In genomic region chr3:156474560-156475389, GRCh38 we compare ENCODE assay signal across 10 cellular contexts.
DNase-seq lines count a peak whose midpoint lies in the region; ATAC-seq and TF ChIP-seq lines count a peak whose summit lies in the region.
"Had no signal": no experiment of that assay in that cellular context is flagged by ENCODE, and none has a peak within 500 bp of the region (broad histone marks: within the 10 kb centered on the region; RNA-seq: fewer than 3 reads in every experiment).

No MANE protein-coding gene starts in this region.

- POLR2A ChIA-PET in HEK293T (lab: Yijun Ruan, JAX), result no interaction called here

- no peak for TF ChIP-seq POLR2A in vagina (IDR thresholded peaks at IDR 0.05)

- H3K4me1 ChIP-seq in vagina, result no peaks in the 10 kb centered on the region

- peak; percentile 56 for TF ChIP-seq CTCF in astrocyte of the cerebellum (IDR thresholded peaks at IDR 0.05; ENCODE audit: low read depth, low read length, missing control alignments)
- no peak for TF ChIP-seq CTCF in vagina (IDR thresholded peaks at IDR 0.05)

- DNase-seq in COLO829 (ENCODE audit: low spot score) (peak; percentile 55), HEK293T (ENCODE audit: extremely low spot score) (peak; percentile 51), astrocyte of the cerebellum (ENCODE audit: low read depth) (no peak), left kidney (ENCODE audit: low read depth, low spot score) (peak; percentile 47), vagina (ENCODE audit: extremely low spot score in 2 of 2) (no peak), T1000 (lab: John Stamatoyannopoulos, UW) (no peak), SHP77 treated with DMSO at 0.1 percent for 48 hours (lab: John Stamatoyannopoulos, UW) (no peak)
- DNase-seq: activated CD4-positive, CD25-positive, alpha-beta regulatory T cell; effector CD8-positive, alpha-beta T cell had no signal

- in situ Hi-C loops in astrocyte of the cerebellum (cut with HindIII; ENCODE audit: low sequenced_read_pairs), result no loop called here

- H3K36me3 ChIP-seq in vagina, result no peaks in the 10 kb centered on the region

- no peak overlapping the region for H3K27ac ChIP-seq in vagina

- H3K9me3 ChIP-seq in vagina, result no peaks in the 10 kb centered on the region

- no peak for ATAC-seq in activated CD4-positive, CD25-positive, alpha-beta regulatory T cell treated with anti-CD3 and anti-CD28 coated beads, Interleukin-2, amount 50 U/mL, for 24 hours

- CTCF ChIA-PET in HEK293T (lab: Yijun Ruan, JAX), result interaction anchor here (0.6 to 1.4 kb wide), 6 partner anchors 15 to 1129 kb away, joined by 3 to 4 read pairs (median 4); no protein-coding TSS in a partner anchor

- H3K4me3 ChIP-seq in astrocyte of the cerebellum (ENCODE audit: low read depth, low read length), result no peak overlapping the region
- no peak overlapping the region for H3K4me3 ChIP-seq in vagina

- no peaks in the 10 kb centered on the region for H3K27me3 ChIP-seq in vagina

- intact Hi-C loops in vagina (cut with DNase I), result no loop called here

TF ChIP-seq in HEK293T, 16 proteins besides CTCF, POLR2A, EP300 and RAD21:
- no peak for TF ChIP-seq FOXM1 (IDR thresholded peaks at IDR 0.05; ENCODE audit: borderline replicate concordance)
- TF ChIP-seq CTBP1 (IDR thresholded peaks at IDR 0.05; ENCODE audit: borderline replicate concordance), result no peak
- TF ChIP-seq L3MBTL2 (conservative IDR thresholded peaks at IDR 0.05), result no peak
- no peak for TF ChIP-seq ARNT (IDR thresholded peaks at IDR 0.05)
- no peak for TF ChIP-seq HDGF (IDR thresholded peaks at IDR 0.05; ENCODE audit: borderline replicate concordance)
- no peak for TF ChIP-seq NFRKB (IDR thresholded peaks at IDR 0.05)
- TF ChIP-seq LEF1 (IDR thresholded peaks at IDR 0.05; ENCODE audit: borderline replicate concordance), result no peak
- TF ChIP-seq FOXK2 (IDR thresholded peaks at IDR 0.05), result no peak
- TF ChIP-seq ELF4 (IDR thresholded peaks at IDR 0.05), result no peak
- no peak for TF ChIP-seq SUZ12 (IDR thresholded peaks at IDR 0.05)
- no peak for TF ChIP-seq BHLHE40 (IDR thresholded peaks at IDR 0.05; ENCODE audit: borderline replicate concordance)
- TF ChIP-seq PKNOX1 (IDR thresholded peaks at IDR 0.05), result no peak
- no peak for TF ChIP-seq SP1 (IDR thresholded peaks at IDR 0.05)
- TF ChIP-seq ZNF384 (IDR thresholded peaks at IDR 0.05), result no peak
- TF ChIP-seq FOXA1 (IDR thresholded peaks at IDR 0.05), result no peak

Comparison
In these comparisons a context has a peak if more than half of its experiments do, and no peak if none do; other contexts are left out.
1. DNase-seq: peak in COLO829 (single experiment), HEK293T (single experiment) and left kidney (single experiment); none in astrocyte of the cerebellum (single experiment), vagina (0 of 2), T1000 (single experiment) and SHP77 treated with DMSO at 0.1 percent for 48 hours (single experiment).